ENCODE assay signal across 1 cellular context in genomic region chr21:32257952-32258785, GRCh38.
TF ChIP-seq lines count a peak whose summit lies in the region.

No MANE protein-coding gene starts in this region.

TF ChIP-seq in SK-N-SH, 30 proteins besides CTCF, POLR2A, EP300 and RAD21 (continued from another document):
- TF ChIP-seq, protein P1, sequence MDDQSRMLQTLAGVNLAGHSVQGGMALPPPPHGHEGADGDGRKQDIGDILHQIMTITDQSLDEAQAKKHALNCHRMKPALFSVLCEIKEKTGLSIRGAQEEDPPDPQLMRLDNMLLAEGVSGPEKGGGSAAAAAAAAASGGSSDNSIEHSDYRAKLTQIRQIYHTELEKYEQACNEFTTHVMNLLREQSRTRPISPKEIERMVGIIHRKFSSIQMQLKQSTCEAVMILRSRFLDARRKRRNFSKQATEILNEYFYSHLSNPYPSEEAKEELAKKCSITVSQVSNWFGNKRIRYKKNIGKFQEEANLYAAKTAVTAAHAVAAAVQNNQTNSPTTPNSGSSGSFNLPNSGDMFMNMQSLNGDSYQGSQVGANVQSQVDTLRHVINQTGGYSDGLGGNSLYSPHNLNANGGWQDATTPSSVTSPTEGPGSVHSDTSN (IDR thresholded peaks at IDR 0.05), result no peak
- TF ChIP-seq EZH2phosphoT487 (IDR thresholded peaks at IDR 0.05; ENCODE audit: borderline replicate concordance, low read depth) (no peak), NFIC (IDR thresholded peaks at IDR 0.05; ENCODE audit: borderline replicate concordance) (peak; percentile 41), SMC3 (IDR thresholded peaks at IDR 0.05; ENCODE audit: low read depth, low read length) (peak; percentile 94)
